Comparison of ENCODE assay signal across 24 cellular contexts in genomic region chr12:4046150-4046845, GRCh38.
DNase-seq lines count a peak whose midpoint lies in the region; ATAC-seq and TF ChIP-seq lines count a peak whose summit lies in the region.
"Had no signal": no experiment of that assay in that cellular context is flagged by ENCODE, and none has a peak within 500 bp of the region (broad histone marks: within the 10 kb centered on the region; RNA-seq: fewer than 3 reads in every experiment).

No MANE protein-coding gene starts in this region.

- ATAC-seq in GM21390 (IDR thresholded peaks at IDR 0.05; ENCODE audit: unreplicated experiment), result no peak
- ATAC-seq: A549; CD8-positive, alpha-beta T cell; GM12878; HepG2; PC-3 had no signal

- peaks cover 10 to 11% of the 10 kb centered on the region in 2 donors for H3K4me1 ChIP-seq in mucosa of rectum (ENCODE audit: control insufficient read depth in 2 of 2, insufficient read depth in 2 of 2, low read length in 2 of 2)
- H3K4me1 ChIP-seq: A549 had no signal

- peak; percentile 6 for DNase-seq in GM13976 (ENCODE audit: low spot score)
- peak; percentile 11 for DNase-seq in coronary artery (ENCODE audit: low spot score)
- peak; percentile 33 for DNase-seq in retina
- DNase-seq in central memory CD4-positive, alpha-beta T cell, result no peak
- DNase-seq in NCI-H748 treated with DMSO at 0.1 percent for 48 hours (lab: John Stamatoyannopoulos, UW), result no peak
- DNase-seq in SIG-M5 treated with dmso at 0.1 percent for 504 hours (lab: John Stamatoyannopoulos, UW; ENCODE audit: unreplicated experiment), result no peak
- DNase-seq: Calu3; CD8-positive, alpha-beta T cell; GF-D8; GOT3; KBM-7; NCI-H1105 treated with DMSO at 0.1 percent for 48 hours; NCI-H187; NCI-H2107; NCI-H2227 treated with DMSO at 0.1 percent for 48 hours; NCI-H524; PC-3; RPMI8226; SHP77 treated with DMSO at 0.1 percent for 48 hours had no signal

- in situ Hi-C loops in GM13976 (cut with MboI; ENCODE audit: low sequenced_read_pairs, unreplicated experiment), result no loop called here

- no peak overlapping the region for H3K9ac ChIP-seq in mucosa of rectum (ENCODE audit: low read depth in 1 of 2, low read length in 2 of 2)

- no peaks in the 10 kb centered on the region for H3K9me3 ChIP-seq in mucosa of rectum (ENCODE audit: control insufficient read depth in 2 of 2, low read length in 2 of 2)
- H3K9me3 ChIP-seq: A549 had no signal

- H3K4me3 ChIP-seq in coronary artery (no peak overlapping the region), mucosa of rectum (ENCODE audit: low read length in 2 of 2) (no peak overlapping the region)
- H3K4me3 ChIP-seq: A549, GM12878 had no signal

- peaks cover 0 to 3% of the 10 kb centered on the region in 2 donors for H3K27me3 ChIP-seq in mucosa of rectum (ENCODE audit: control insufficient read depth in 2 of 2, insufficient read depth in 2 of 2, low read length in 2 of 2)

- H3K36me3 ChIP-seq in mucosa of rectum (ENCODE audit: control insufficient read depth in 2 of 2, insufficient read depth in 2 of 2, low read length in 2 of 2), result no peaks in the 10 kb centered on the region

- no peak for TF ChIP-seq CTCF in GM13976 (IDR thresholded peaks at IDR 0.05; ENCODE audit: borderline replicate concordance, control extremely low read depth, extremely low read depth, insufficient read depth, missing control alignments)
- TF ChIP-seq CTCF in coronary artery (IDR thresholded peaks at IDR 0.05), result no peak

- H3K27ac ChIP-seq in coronary artery (no peak overlapping the region), mucosa of rectum (ENCODE audit: low read depth in 2 of 2, low read length in 2 of 2) (peak overlapping the region; percentile 35 to 48)
- H3K27ac ChIP-seq: A549 had no signal

Comparison
In these comparisons a context has a peak if more than half of its experiments do, and no peak if none do; other contexts are left out.
1. DNase-seq: peak in GM13976 (single experiment), coronary artery (single experiment) and retina (single experiment); none in central memory CD4-positive, alpha-beta T cell (single experiment), NCI-H748 treated with DMSO at 0.1 percent for 48 hours (single experiment) and SIG-M5 treated with dmso at 0.1 percent for 504 hours (single experiment).
2. H3K27ac ChIP-seq: peak in mucosa of rectum (2 of 2); none in coronary artery (0 of 2).